8 cellular contexts compared by ENCODE assay signal in genomic region chr12:563250-563781, GRCh38.
DNase-seq lines count a peak whose midpoint lies in the region; ATAC-seq, FAIRE-seq and TF ChIP-seq lines count a peak whose summit lies in the region.
"Had no signal": no experiment of that assay in that cellular context is flagged by ENCODE, and none has a peak within 500 bp of the region (broad histone marks: within the 10 kb centered on the region; RNA-seq: fewer than 3 reads in every experiment).

No MANE protein-coding gene starts in this region.

- DNase-seq in KBM-7, result peak; percentile 98
- peak; percentile 52 to 57 for DNase-seq in activated CD4-positive, alpha-beta T cell treated with anti-CD3 and anti-CD28 coated beads for 4 hours
- DNase-seq in GM12878 (ENCODE audit: low read depth, low spot score), result no peak
- no peak for DNase-seq in SJCRH30
- no peak for DNase-seq in NCI-H2196 (lab: John Stamatoyannopoulos, UW; ENCODE audit: unreplicated experiment)
- DNase-seq: NCI-H1417 treated with DMSO at 0.1 percent for 48 hours had no signal

- TF ChIP-seq CTCF in GM12878 (IDR thresholded peaks at IDR 0.05 in 2 of 3, conservative IDR thresholded peaks at IDR 0.05 in 1 of 3; ENCODE audit: control insufficient read depth in 2 of 3, extremely low read depth in 1 of 3, insufficient read depth in 1 of 3, low read depth in 3 of 3, low read length in 3 of 3), result no peak

- no peak overlapping the region for H3K27ac ChIP-seq in GM12878 (ENCODE audit: control insufficient read depth, insufficient read depth)
- H3K27ac ChIP-seq in SJCRH30, result no peak overlapping the region

- no peak overlapping the region; the same call in 1 of the 2 replicates for H3K9ac ChIP-seq in GM12878 (ENCODE audit: control insufficient read depth, insufficient read depth, low read length)

- intact Hi-C loops in GM12878 (cut with micrococcal nuclease; ENCODE audit: unreplicated experiment), result loop anchor here (10.0 kb wide), 1 partner anchor 311 kb away; no protein-coding TSS in a partner anchor

- peaks cover 33% of the 10 kb centered on the region for H3K4me1 Mint-ChIP-seq in stimulated activated memory B cell treated with anti-CD40 and anti-IgM and Interleukin-4, amounts not matched to agents 10 μg/mL and 1 μg/mL and 100 μg/mL, for 72 hours

- peaks cover 4% of the 10 kb centered on the region for H3K36me3 Mint-ChIP-seq in stimulated activated memory B cell treated with anti-CD40 and anti-IgM and Interleukin-4, amounts not matched to agents 10 μg/mL and 1 μg/mL and 100 μg/mL, for 72 hours

- in situ Hi-C loops in KBM-7 (cut with MboI; ENCODE audit: low pct_unique_long_range_greater_than_20kb, low sequenced_read_pairs), result loop anchor here (25.0 kb wide), 1 partner anchor 1024 kb away; the partner anchor contains the start of gene FBXL14
- in situ Hi-C loops in GM12878 (cut with MboI), result no loop called here

- RAD21 ChIA-PET in GM12878 (lab: Charles Lee; ENCODE audit: unreplicated experiment), result interaction anchor here (0.8 kb wide), 1 partner anchor 188 kb away, joined by 3 read pairs; no protein-coding TSS in a partner anchor

- 10% methylated on average over 8 of the region's 8 CpGs for WGBS in GM12878 (ENCODE audit: insufficient coverage, insufficient replicate concordance, low lambda C conversion rate, missing lambda C conversion rate)

- H3K9me3 ChIP-seq in GM12878 (replicated peaks; ENCODE audit: control insufficient read depth, insufficient read depth, low read length) (no peaks in the 10 kb centered on the region), SJCRH30 (replicated peaks) (no peaks in the 10 kb centered on the region)

- no peaks in the 10 kb centered on the region for H3K79me2 ChIP-seq in GM12878 (ENCODE audit: control insufficient read depth, insufficient read depth, low read length)

- no peaks in the 10 kb centered on the region for H4K20me1 ChIP-seq in GM12878 (ENCODE audit: control insufficient read depth, insufficient read depth)

- SMC1A ChIA-PET in GM12878 (lab: Charles Lee; ENCODE audit: uncharacterized antibody, unreplicated experiment), result no interaction called here

- H3K4me3 Mint-ChIP-seq in stimulated activated memory B cell treated with anti-CD40 and anti-IgM and Interleukin-4, amounts not matched to agents 10 μg/mL and 1 μg/mL and 100 μg/mL, for 72 hours, result no peak overlapping the region

- no TSS peak for BruUV-seq in GM12878 (replicated peaks; lab: Mats Ljungman, UMichigan)

- H3K4me3 ChIP-seq in GM12878, result no peak overlapping the region
- H3K4me3 ChIP-seq in SJCRH30, result no peak overlapping the region

- H3K27me3 Mint-ChIP-seq in stimulated activated memory B cell treated with anti-CD40 and anti-IgM and Interleukin-4, amounts not matched to agents 10 μg/mL and 1 μg/mL and 100 μg/mL, for 72 hours, result peaks cover 12% of the 10 kb centered on the region

- ATAC-seq in GM12878 (peak; percentile 29; the same call in 2 of the 3 replicates), HG02852 (IDR thresholded peaks at IDR 0.05; ENCODE audit: unreplicated experiment) (no peak)
- peak; percentile 56 for ATAC-seq in stimulated activated memory B cell treated with anti-CD40 and anti-IgM and Interleukin-4, amounts not matched to agents 10 μg/mL and 1 μg/mL and 100 μg/mL, for 72 hours

- no peak for TF ChIP-seq EP300 in GM12878 (IDR thresholded peaks at IDR 0.05; ENCODE audit: borderline replicate concordance in 1 of 2, control insufficient read depth in 1 of 2, low read depth in 2 of 2, low read length in 2 of 2)

- no peak for FAIRE-seq in GM12878 (lab: Jason Lieb, UNC)

- peak overlapping the region; percentile 59 for H3K4me2 ChIP-seq in GM12878 (ENCODE audit: control insufficient read depth, insufficient read depth)

- POLR2A ChIA-PET in GM12878 (lab: Charles Lee), result no interaction called here

- peaks cover 23% of the 10 kb centered on the region for H3K4me1 ChIP-seq in GM12878 (ENCODE audit: control insufficient read depth, insufficient read depth, low read length)
- H3K4me1 ChIP-seq in SJCRH30, result no peaks in the 10 kb centered on the region

- H2AFZ ChIP-seq in GM12878 (ENCODE audit: control insufficient read depth, low read depth, low read length), result no peak overlapping the region

- no peak for TF ChIP-seq POLR2A in GM12878 (IDR thresholded peaks at IDR 0.05; ENCODE audit: low read depth, low read length)

- H3K27me3 ChIP-seq in GM12878 (replicated peaks in 1 of 2; ENCODE audit: control insufficient read depth in 2 of 2, insufficient read depth in 2 of 2, low read length in 1 of 2) (no peaks in the 10 kb centered on the region), SJCRH30 (no peaks in the 10 kb centered on the region)

- peak overlapping the region; percentile 24 for H3K27ac Mint-ChIP-seq in stimulated activated memory B cell treated with anti-CD40 and anti-IgM and Interleukin-4, amounts not matched to agents 10 μg/mL and 1 μg/mL and 100 μg/mL, for 72 hours

- no peaks in the 10 kb centered on the region for H3K9me3 Mint-ChIP-seq in stimulated activated memory B cell treated with anti-CD40 and anti-IgM and Interleukin-4, amounts not matched to agents 10 μg/mL and 1 μg/mL and 100 μg/mL, for 72 hours

- TF ChIP-seq RAD21 in GM12878 (IDR thresholded peaks at IDR 0.05; ENCODE audit: insufficient read depth, low read depth, low read length), result no peak

- CTCF ChIA-PET in GM12878 (lab: Yijun Ruan, JAX), result interaction anchor here (0.5 to 1.5 kb wide), 3 partner anchors 16 to 387 kb away, joined by 3 to 4 read pairs (median 3); no protein-coding TSS in a partner anchor

- H3K36me3 ChIP-seq in GM12878 (ENCODE audit: control insufficient read depth in 2 of 2, insufficient read depth in 2 of 2, low read length in 1 of 2), result no peaks in the 10 kb centered on the region
- H3K36me3 ChIP-seq in SJCRH30, result peaks cover 6% of the 10 kb centered on the region; the same call in 1 of the 2 replicates

TF ChIP-seq in GM12878, 131 proteins besides CTCF, POLR2A, EP300 and RAD21:
- TF ChIP-seq HDAC2 (IDR thresholded peaks at IDR 0.05) (no peak), RUNX3 (IDR thresholded peaks at IDR 0.05; ENCODE audit: low read length) (peak; percentile 77)
TF ChIP-seq in GM12878: peak in this region for 1.

Comparison
In these comparisons a context has a peak if more than half of its experiments do, and no peak if none do; other contexts are left out.
1. DNase-seq: peak in KBM-7 (single experiment) and activated CD4-positive, alpha-beta T cell treated with anti-CD3 and anti-CD28 coated beads for 4 hours (2 of 2); none in GM12878 (single experiment), SJCRH30 (0 of 2) and NCI-H2196 (single experiment).